In the genomic region with DNA sequence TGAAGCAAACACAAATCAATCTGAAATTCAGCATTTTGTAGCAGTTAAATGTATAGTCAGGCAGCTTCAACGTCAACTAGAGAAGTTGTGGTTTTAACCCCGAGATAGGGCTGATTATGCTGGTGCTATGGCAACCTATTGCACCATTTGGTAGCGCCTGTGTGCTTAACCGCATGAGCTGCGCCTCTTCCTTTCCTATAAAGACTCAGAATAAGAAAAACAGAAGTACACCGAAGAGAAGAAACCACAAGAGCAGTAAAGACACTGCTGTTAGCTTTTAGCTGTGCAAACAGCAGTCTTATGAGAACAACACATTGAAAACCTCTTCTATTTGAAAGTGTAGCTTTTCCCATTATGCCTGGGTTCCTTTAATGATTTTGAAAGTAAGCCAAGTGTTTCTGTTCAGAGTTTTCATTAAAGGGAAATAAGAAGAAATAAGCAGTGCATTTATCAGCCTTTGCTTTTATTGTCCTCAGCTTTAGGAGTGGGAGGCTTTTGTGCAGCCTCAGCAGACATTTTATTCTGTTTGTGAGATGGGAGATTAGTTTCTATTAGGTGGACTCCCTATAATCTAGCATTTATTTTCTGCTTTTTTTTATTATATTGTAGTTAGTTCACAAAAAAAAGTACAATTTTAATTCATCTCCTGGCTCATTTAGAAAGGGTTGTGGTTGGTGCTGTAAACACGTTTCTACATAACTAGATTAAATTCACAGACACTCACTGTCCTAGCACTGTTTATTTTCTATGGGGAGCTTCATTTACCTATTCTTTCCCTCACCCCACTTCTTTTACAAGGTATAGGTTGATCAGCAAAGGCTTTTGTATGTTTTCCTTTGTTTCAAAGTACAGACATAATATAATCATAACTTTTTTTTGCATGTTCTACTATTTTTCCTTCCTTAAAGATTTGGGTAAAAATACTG, we compare ENCODE assay signal across 2 cellular contexts.
TF ChIP-seq lines count a peak whose summit lies in the region.

No MANE protein-coding gene starts in this region.

TF ChIP-seq in HEK293, 187 proteins besides CTCF, POLR2A, EP300 and RAD21 (continued from another document):
- TF ChIP-seq, protein P1, sequence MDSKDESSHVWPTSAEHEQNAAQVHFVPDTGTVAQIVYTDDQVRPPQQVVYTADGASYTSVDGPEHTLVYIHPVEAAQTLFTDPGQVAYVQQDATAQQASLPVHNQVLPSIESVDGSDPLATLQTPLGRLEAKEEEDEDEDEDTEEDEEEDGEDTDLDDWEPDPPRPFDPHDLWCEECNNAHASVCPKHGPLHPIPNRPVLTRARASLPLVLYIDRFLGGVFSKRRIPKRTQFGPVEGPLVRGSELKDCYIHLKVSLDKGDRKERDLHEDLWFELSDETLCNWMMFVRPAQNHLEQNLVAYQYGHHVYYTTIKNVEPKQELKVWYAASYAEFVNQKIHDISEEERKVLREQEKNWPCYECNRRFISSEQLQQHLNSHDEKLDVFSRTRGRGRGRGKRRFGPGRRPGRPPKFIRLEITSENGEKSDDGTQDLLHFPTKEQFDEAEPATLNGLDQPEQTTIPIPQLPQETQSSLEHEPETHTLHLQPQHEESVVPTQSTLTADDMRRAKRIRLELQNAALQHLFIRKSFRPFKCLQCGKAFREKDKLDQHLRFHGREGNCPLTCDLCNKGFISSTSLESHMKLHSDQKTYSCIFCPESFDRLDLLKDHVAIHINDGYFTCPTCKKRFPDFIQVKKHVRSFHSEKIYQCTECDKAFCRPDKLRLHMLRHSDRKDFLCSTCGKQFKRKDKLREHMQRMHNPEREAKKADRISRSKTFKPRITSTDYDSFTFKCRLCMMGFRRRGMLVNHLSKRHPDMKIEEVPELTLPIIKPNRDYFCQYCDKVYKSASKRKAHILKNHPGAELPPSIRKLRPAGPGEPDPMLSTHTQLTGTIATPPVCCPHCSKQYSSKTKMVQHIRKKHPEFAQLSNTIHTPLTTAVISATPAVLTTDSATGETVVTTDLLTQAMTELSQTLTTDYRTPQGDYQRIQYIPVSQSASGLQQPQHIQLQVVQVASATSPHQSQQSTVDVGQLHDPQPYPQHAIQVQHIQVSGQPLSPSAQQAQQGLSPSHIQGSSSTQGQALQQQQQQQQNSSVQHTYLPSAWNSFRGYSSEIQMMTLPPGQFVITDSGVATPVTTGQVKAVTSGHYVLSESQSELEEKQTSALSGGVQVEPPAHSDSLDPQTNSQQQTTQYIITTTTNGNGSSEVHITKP (tag by site-specific recombination; IDR thresholded peaks at IDR 0.05): peak; percentile 73
- TF ChIP-seq ZBTB44 (tag by site-specific recombination; IDR thresholded peaks at IDR 0.05) (peak; percentile 69; the same call in 1 of the 2 replicates), ZBTB1 (tag by site-specific recombination; IDR thresholded peaks at IDR 0.05) (no peak), ZBTB20 (tag by site-specific recombination; IDR thresholded peaks at IDR 0.05) (peak; percentile 32; the same call in 1 of the 2 replicates), ELK4 (IDR thresholded peaks at IDR 0.05; ENCODE audit: borderline replicate concordance, low read depth, low read length) (no peak), GLI2 (tag by site-specific recombination; IDR thresholded peaks at IDR 0.05; ENCODE audit: borderline replicate concordance, low read depth) (no peak), ZNF837 (tag by site-specific recombination; IDR thresholded peaks at IDR 0.05) (no peak), ZEB2 (tag by site-specific recombination; IDR thresholded peaks at IDR 0.05) (no peak), FEZF1 (tag by site-specific recombination; IDR thresholded peaks at IDR 0.05) (peak; percentile 70), KLF8 (tag by site-specific recombination; IDR thresholded peaks at IDR 0.05) (no peak), ZNF341 (tag by site-specific recombination; IDR thresholded peaks at IDR 0.05; ENCODE audit: low read depth) (no peak), TCF7L2 (IDR thresholded peaks at IDR 0.05; ENCODE audit: borderline replicate concordance, low read depth, low read length) (no peak), KLF7 (tag by site-specific recombination; IDR thresholded peaks at IDR 0.05; ENCODE audit: borderline replicate concordance) (no peak), ZNF561 (tag by site-specific recombination; IDR thresholded peaks at IDR 0.05; ENCODE audit: borderline replicate concordance) (peak; percentile 62), ZNF394 (tag by site-specific recombination; IDR thresholded peaks at IDR 0.05; ENCODE audit: borderline replicate concordance) (no peak), ZNF76 (tag by site-specific recombination; IDR thresholded peaks at IDR 0.05; ENCODE audit: borderline replicate concordance, low read depth) (no peak), BCL11A (tag by site-specific recombination; IDR thresholded peaks at IDR 0.05; ENCODE audit: low read depth) (no peak)
- TF ChIP-seq, protein P2, sequence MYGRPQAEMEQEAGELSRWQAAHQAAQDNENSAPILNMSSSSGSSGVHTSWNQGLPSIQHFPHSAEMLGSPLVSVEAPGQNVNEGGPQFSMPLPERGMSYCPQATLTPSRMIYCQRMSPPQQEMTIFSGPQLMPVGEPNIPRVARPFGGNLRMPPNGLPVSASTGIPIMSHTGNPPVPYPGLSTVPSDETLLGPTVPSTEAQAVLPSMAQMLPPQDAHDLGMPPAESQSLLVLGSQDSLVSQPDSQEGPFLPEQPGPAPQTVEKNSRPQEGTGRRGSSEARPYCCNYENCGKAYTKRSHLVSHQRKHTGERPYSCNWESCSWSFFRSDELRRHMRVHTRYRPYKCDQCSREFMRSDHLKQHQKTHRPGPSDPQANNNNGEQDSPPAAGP (tag by site-specific recombination; IDR thresholded peaks at IDR 0.05): no peak

TF ChIP-seq in GM12878, 131 proteins besides CTCF, POLR2A, EP300 and RAD21 (continued from another document and continues in another):
- TF ChIP-seq TARDBP (IDR thresholded peaks at IDR 0.05; ENCODE audit: borderline replicate concordance): peak; percentile 54; the same call in 1 of the 2 replicates
- TF ChIP-seq MTA2 (IDR thresholded peaks at IDR 0.05; ENCODE audit: low read depth): peak; percentile 90
- TF ChIP-seq, protein P3, sequence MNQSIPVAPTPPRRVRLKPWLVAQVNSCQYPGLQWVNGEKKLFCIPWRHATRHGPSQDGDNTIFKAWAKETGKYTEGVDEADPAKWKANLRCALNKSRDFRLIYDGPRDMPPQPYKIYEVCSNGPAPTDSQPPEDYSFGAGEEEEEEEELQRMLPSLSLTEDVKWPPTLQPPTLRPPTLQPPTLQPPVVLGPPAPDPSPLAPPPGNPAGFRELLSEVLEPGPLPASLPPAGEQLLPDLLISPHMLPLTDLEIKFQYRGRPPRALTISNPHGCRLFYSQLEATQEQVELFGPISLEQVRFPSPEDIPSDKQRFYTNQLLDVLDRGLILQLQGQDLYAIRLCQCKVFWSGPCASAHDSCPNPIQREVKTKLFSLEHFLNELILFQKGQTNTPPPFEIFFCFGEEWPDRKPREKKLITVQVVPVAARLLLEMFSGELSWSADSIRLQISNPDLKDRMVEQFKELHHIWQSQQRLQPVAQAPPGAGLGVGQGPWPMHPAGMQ (IDR thresholded peaks at IDR 0.05; ENCODE audit: borderline replicate concordance): no peak
- peak; percentile 98 for TF ChIP-seq CBFB (IDR thresholded peaks at IDR 0.05; ENCODE audit: low read depth)
- peak; percentile 84 for TF ChIP-seq MEF2A (IDR thresholded peaks at IDR 0.05; ENCODE audit: insufficient read depth, low read depth, low read length)
- no peak for TF ChIP-seq ZSCAN29 (IDR thresholded peaks at IDR 0.05)
- no peak for TF ChIP-seq ZNF622 (IDR thresholded peaks at IDR 0.05)
- TF ChIP-seq, protein P4, sequence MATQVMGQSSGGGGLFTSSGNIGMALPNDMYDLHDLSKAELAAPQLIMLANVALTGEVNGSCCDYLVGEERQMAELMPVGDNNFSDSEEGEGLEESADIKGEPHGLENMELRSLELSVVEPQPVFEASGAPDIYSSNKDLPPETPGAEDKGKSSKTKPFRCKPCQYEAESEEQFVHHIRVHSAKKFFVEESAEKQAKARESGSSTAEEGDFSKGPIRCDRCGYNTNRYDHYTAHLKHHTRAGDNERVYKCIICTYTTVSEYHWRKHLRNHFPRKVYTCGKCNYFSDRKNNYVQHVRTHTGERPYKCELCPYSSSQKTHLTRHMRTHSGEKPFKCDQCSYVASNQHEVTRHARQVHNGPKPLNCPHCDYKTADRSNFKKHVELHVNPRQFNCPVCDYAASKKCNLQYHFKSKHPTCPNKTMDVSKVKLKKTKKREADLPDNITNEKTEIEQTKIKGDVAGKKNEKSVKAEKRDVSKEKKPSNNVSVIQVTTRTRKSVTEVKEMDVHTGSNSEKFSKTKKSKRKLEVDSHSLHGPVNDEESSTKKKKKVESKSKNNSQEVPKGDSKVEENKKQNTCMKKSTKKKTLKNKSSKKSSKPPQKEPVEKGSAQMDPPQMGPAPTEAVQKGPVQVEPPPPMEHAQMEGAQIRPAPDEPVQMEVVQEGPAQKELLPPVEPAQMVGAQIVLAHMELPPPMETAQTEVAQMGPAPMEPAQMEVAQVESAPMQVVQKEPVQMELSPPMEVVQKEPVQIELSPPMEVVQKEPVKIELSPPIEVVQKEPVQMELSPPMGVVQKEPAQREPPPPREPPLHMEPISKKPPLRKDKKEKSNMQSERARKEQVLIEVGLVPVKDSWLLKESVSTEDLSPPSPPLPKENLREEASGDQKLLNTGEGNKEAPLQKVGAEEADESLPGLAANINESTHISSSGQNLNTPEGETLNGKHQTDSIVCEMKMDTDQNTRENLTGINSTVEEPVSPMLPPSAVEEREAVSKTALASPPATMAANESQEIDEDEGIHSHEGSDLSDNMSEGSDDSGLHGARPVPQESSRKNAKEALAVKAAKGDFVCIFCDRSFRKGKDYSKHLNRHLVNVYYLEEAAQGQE (IDR thresholded peaks at IDR 0.05; ENCODE audit: low read depth, low read length): 0 out of 2 replicates have a peak, but pooled peaks have one; percentile 13
- TF ChIP-seq BACH1 (IDR thresholded peaks at IDR 0.05; ENCODE audit: borderline replicate concordance): no peak; the same call in 1 of the 2 replicates
- TF ChIP-seq CEBPB (IDR thresholded peaks at IDR 0.05; ENCODE audit: borderline replicate concordance in 1 of 2, low read depth in 2 of 2, low read length in 2 of 2): peak; percentile 66 to 81; a peak in 3 of 4 replicates
- TF ChIP-seq SMAD5 (IDR thresholded peaks at IDR 0.05; ENCODE audit: low read depth): no peak
- TF ChIP-seq BCL11A (IDR thresholded peaks at IDR 0.05; ENCODE audit: low read depth, low read length): peak; percentile 72; the same call in 1 of the 2 replicates
- TF ChIP-seq PML (IDR thresholded peaks at IDR 0.05; ENCODE audit: low read length): peak; percentile 74; the same call in 1 of the 2 replicates
- peak; percentile 74 for TF ChIP-seq RAD51 (IDR thresholded peaks at IDR 0.05)
- peak; percentile 50; the same call in 1 of the 2 replicates for TF ChIP-seq GATAD2B (conservative IDR thresholded peaks at IDR 0.05; ENCODE audit: low read depth)
- peak; percentile 45; the same call in 1 of the 2 replicates for TF ChIP-seq IRF4 (IDR thresholded peaks at IDR 0.05; ENCODE audit: low read depth, low read length)
- no peak for TF ChIP-seq CHD1 (IDR thresholded peaks at IDR 0.05; ENCODE audit: low read depth, low read length)
- peak; percentile 41; the same call in 1 of the 2 replicates for TF ChIP-seq ASH2L (IDR thresholded peaks at IDR 0.05; ENCODE audit: borderline replicate concordance, low read depth)
- TF ChIP-seq ZNF217 (IDR thresholded peaks at IDR 0.05): no peak; the same call in 1 of the 2 replicates
- TF ChIP-seq E2F4 (IDR thresholded peaks at IDR 0.05; ENCODE audit: low read depth, low read length): no peak
- TF ChIP-seq, protein P5, sequence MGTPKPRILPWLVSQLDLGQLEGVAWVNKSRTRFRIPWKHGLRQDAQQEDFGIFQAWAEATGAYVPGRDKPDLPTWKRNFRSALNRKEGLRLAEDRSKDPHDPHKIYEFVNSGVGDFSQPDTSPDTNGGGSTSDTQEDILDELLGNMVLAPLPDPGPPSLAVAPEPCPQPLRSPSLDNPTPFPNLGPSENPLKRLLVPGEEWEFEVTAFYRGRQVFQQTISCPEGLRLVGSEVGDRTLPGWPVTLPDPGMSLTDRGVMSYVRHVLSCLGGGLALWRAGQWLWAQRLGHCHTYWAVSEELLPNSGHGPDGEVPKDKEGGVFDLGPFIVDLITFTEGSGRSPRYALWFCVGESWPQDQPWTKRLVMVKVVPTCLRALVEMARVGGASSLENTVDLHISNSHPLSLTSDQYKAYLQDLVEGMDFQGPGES (IDR thresholded peaks at IDR 0.05): no peak
- no peak for TF ChIP-seq LARP7 (IDR thresholded peaks at IDR 0.05)
- TF ChIP-seq SMC3 (IDR thresholded peaks at IDR 0.05; ENCODE audit: borderline replicate concordance, low read length): 0 out of 2 replicates have a peak, but pooled peaks have one; percentile 32
- TF ChIP-seq SKIL (IDR thresholded peaks at IDR 0.05; ENCODE audit: low read depth, poor library complexity, severe bottlenecking): no peak
- peak; percentile 16; the same call in 1 of the 2 replicates for TF ChIP-seq ZNF24 (IDR thresholded peaks at IDR 0.05)
- peak; percentile 42; the same call in 1 of the 2 replicates for TF ChIP-seq YY1 (IDR thresholded peaks at IDR 0.05; ENCODE audit: low read depth, low read length)
- TF ChIP-seq RELB (IDR thresholded peaks at IDR 0.05; ENCODE audit: low read depth): peak; percentile 90
- peak; percentile 76; the same call in 1 of the 2 replicates for TF ChIP-seq CHD2 (IDR thresholded peaks at IDR 0.05; ENCODE audit: borderline replicate concordance, low read depth, low read length)
- TF ChIP-seq WRNIP1 (IDR thresholded peaks at IDR 0.05; ENCODE audit: borderline replicate concordance, low read depth, low read length): no peak
